ENCODE assay signal across 8 cellular contexts in the genomic region with DNA sequence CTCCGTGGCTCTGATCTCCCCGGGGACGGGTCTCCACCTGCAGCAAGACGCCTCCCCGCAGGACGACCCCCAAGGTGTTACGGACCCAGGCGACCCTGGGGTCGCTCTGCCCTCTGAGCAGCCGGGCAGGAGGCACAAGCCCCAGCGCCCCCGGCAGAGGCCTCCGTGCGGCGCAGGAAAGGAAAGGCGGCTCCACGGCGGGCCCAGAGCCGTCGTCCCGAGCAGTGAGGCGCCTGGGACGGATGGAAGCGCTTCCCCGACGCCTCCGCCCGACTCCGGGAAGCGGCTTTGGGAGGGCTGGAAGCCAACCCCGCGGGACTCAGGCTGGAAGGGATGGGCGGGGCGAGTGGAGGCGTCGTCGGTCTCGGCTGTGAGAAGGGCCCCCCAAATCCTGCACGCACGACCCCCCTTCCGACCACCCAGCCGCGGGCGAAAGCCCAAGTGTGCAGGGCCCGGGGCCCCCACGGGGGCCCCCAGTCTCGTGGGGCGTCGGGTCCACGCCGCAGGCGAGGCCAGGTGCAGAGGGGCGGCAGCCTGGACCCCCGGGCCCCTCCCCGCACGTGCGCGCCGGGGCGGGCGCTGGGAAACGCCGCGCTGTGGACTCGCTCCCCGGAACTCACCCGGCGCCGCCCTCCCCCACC. TPM values are rescaled to one million over a fixed set of nuclear protein-coding genes. Genes with fewer than 3 reads are reported as not detected.
A peak's percentile ranks its signal among the peaks of the same experiment; 100 is the strongest.
DNase-seq lines count a peak whose midpoint lies in the region; ATAC-seq and TF ChIP-seq lines count a peak whose summit lies in the region.

No MANE protein-coding gene starts in this region.

- TF ChIP-seq CTCF in activated B cell treated with CpG ODN at 0.5 μM for 24 hours (IDR thresholded peaks at IDR 0.05) (no peak), nephron progenitor cell (IDR thresholded peaks at IDR 0.05) (no peak)

- intact Hi-C loops in activated B cell treated with CpG ODN at 0.5 μM for 24 hours (cut with micrococcal nuclease): no loop called here

- H3K27ac Mint-ChIP-seq in activated B cell treated with CpG ODN at 0.5 μM for 24 hours (no peak overlapping the region), nephron progenitor cell (no peak overlapping the region)

- ATAC-seq in activated B cell treated with CpG ODN at 0.5 μM for 24 hours (ENCODE audit: low read depth): peak; percentile 41
- ATAC-seq in esophagus mucosa: peak; percentile 62
- ATAC-seq in HG02973 (IDR thresholded peaks at IDR 0.05; ENCODE audit: unreplicated experiment): no peak

- H3K4me3 Mint-ChIP-seq in activated B cell treated with CpG ODN at 0.5 μM for 24 hours (peak overlapping the region; percentile 72), nephron progenitor cell (peak overlapping the region; percentile 67)

- H3K9me3 Mint-ChIP-seq in activated B cell treated with CpG ODN at 0.5 μM for 24 hours (no peaks in the 10 kb centered on the region), nephron progenitor cell (peaks cover 11% of the 10 kb centered on the region)

- H3K27me3 Mint-ChIP-seq in activated B cell treated with CpG ODN at 0.5 μM for 24 hours: peaks cover 21% of the 10 kb centered on the region
- peaks cover 35% of the 10 kb centered on the region for H3K27me3 Mint-ChIP-seq in nephron progenitor cell (ENCODE audit: low read depth, poor library complexity)

- peak; percentile 13 for DNase-seq in stimulated activated CD4-positive, alpha-beta T cell treated with anti-CD3 and anti-CD28 coated beads, Interleukin-12 subunit alpha, Interleukin-12 subunit beta, amount 100 ng/mL, for 4 hours
- DNase-seq in stimulated activated CD4-positive, alpha-beta T cell treated with anti-CD3 and anti-CD28 coated beads, Interleukin-1b, Interleukin-23, amount 100 ng/mL, for 48 hours: no peak
- peak; percentile 24 for DNase-seq in activated B cell treated with CpG ODN at 0.5 μM for 24 hours
- DNase-seq in nephron progenitor cell: peak; percentile 66
- no peak for DNase-seq in midbrain (lab: John Stamatoyannopoulos, UW)
- DNase-seq in NK-92 treated with Interleukin-12 subunit alpha and Interleukin-12 subunit beta, amount 100 ng/mL, for 24 hours (lab: John Stamatoyannopoulos, UW): no peak

- POLR2A ChIA-PET in activated B cell treated with CpG ODN at 0.5 μM for 24 hours (lab: Charles Lee): no interaction called here

- no peaks in the 10 kb centered on the region for H3K36me3 Mint-ChIP-seq in activated B cell treated with CpG ODN at 0.5 μM for 24 hours (ENCODE audit: low read depth)
- no peaks in the 10 kb centered on the region for H3K36me3 Mint-ChIP-seq in nephron progenitor cell (ENCODE audit: low read depth)

- CTCF ChIA-PET in activated B cell treated with CpG ODN at 0.5 μM for 24 hours (lab: Charles Lee): no interaction called here

- H3K4me1 Mint-ChIP-seq in activated B cell treated with CpG ODN at 0.5 μM for 24 hours: peaks cover 18% of the 10 kb centered on the region
- peaks cover 53% of the 10 kb centered on the region for H3K4me1 Mint-ChIP-seq in nephron progenitor cell

RNA-seq across cellular contexts. Expression of a gene that starts 32.7 kb away (rescaled TPM):
- total RNA-seq in activated B cell treated with CpG ODN at 0.5 μM for 24 hours (5.2 and 6.0 TPM in 2 replicates), esophagus mucosa (10.0 TPM)

Comparison
In these comparisons a context has a peak if more than half of its experiments do, and no peak if none do; other contexts are left out.
1. DNase-seq: peak in stimulated activated CD4-positive, alpha-beta T cell treated with anti-CD3 and anti-CD28 coated beads, Interleukin-12 subunit alpha, Interleukin-12 subunit beta, amount 100 ng/mL, for 4 hours (single experiment), activated B cell treated with CpG ODN at 0.5 μM for 24 hours (single experiment) and nephron progenitor cell (single experiment); none in stimulated activated CD4-positive, alpha-beta T cell treated with anti-CD3 and anti-CD28 coated beads, Interleukin-1b, Interleukin-23, amount 100 ng/mL, for 48 hours (single experiment), midbrain (single experiment) and NK-92 treated with Interleukin-12 subunit alpha and Interleukin-12 subunit beta, amount 100 ng/mL, for 24 hours (single experiment).